In genomic region chr10:77710759-77711682, GRCh38 we compare ENCODE assay signal across 8 cellular contexts.
DNase-seq lines count a peak whose midpoint lies in the region; ATAC-seq and TF ChIP-seq lines count a peak whose summit lies in the region.

No MANE protein-coding gene starts in this region.

- no peaks in the 10 kb centered on the region for H3K9me3 Mint-ChIP-seq in endodermal cell

- no peaks in the 10 kb centered on the region for H3K36me3 ChIP-seq in endodermal cell (ENCODE audit: control insufficient read depth, insufficient read depth, low read length)

- peak; percentile 83 for TF ChIP-seq CTCF in AG10803 (conservative IDR thresholded peaks at IDR 0.05; ENCODE audit: low read length)
- TF ChIP-seq CTCF in endodermal cell (conservative IDR thresholded peaks at IDR 0.05): peak; percentile 96

- peak; percentile 92 for ATAC-seq in GM19023 (IDR thresholded peaks at IDR 0.05; ENCODE audit: unreplicated experiment)
- peak; percentile 86 for ATAC-seq in HG03139 (IDR thresholded peaks at IDR 0.05; ENCODE audit: unreplicated experiment)

- 25 to 58% methylated on average over 12 to 51 of the region's 51 CpGs for WGBS in endodermal cell (ENCODE audit: insufficient coverage in 1 of 2, insufficient read length in 1 of 2), 2 experiments

- H3K9ac ChIP-seq in endodermal cell (ENCODE audit: extremely low read depth, low read length, poor library complexity, severe bottlenecking): no peak overlapping the region

- H3K4me1 ChIP-seq in endodermal cell (ENCODE audit: control insufficient read depth, insufficient read depth, low read length): peaks cover 12% of the 10 kb centered on the region

- H3K4me3 Mint-ChIP-seq in endodermal cell: peak overlapping the region; percentile 42

- H3K27me3 Mint-ChIP-seq in endodermal cell (ENCODE audit: insufficient read depth): peaks cover 30% of the 10 kb centered on the region

- H3K4me1 Mint-ChIP-seq in endodermal cell: peaks cover 23% of the 10 kb centered on the region

- no peaks in the 10 kb centered on the region for H3K36me3 Mint-ChIP-seq in endodermal cell (ENCODE audit: low read depth)

- no peaks in the 10 kb centered on the region for H3K9me3 ChIP-seq in endodermal cell (ENCODE audit: control insufficient read depth, low read length)

- H3K4me3 ChIP-seq in AG10803 (ENCODE audit: low read length): peak overlapping the region; percentile 54
- peak overlapping the region; percentile 41 for H3K4me3 ChIP-seq in endodermal cell (ENCODE audit: low read length)

- peaks cover 10% of the 10 kb centered on the region for H3K27me3 ChIP-seq in endodermal cell (ENCODE audit: control insufficient read depth, insufficient read depth, low read length, poor library complexity, severe bottlenecking)

- no peak overlapping the region for H3K27ac Mint-ChIP-seq in endodermal cell

- H3K27ac ChIP-seq in endodermal cell (ENCODE audit: low read depth, low read length): no peak overlapping the region

- peak; percentile 42 for DNase-seq in AG10803 (ENCODE audit: low read depth)
- peak; percentile 13 to 79 for DNase-seq in NCI-H526 (lab: John Stamatoyannopoulos, UW)
- peak; percentile 92 for DNase-seq in activated CD8-positive, alpha-beta memory T cell treated with anti-CD3 and anti-CD28 coated beads for 24 hours
- DNase-seq in endodermal cell: peak; percentile 96
- peak; percentile 19 for DNase-seq in middle frontal gyrus (ENCODE audit: extremely low spot score, low spot score)
- DNase-seq in stimulated activated CD8-positive, alpha-beta memory T cell treated with anti-CD3 and anti-CD28 coated beads, Interleukin-15, amount 100 ng/mL, for 48 hours (ENCODE audit: low read depth in 2 of 2): peak; percentile 44 to 60

Comparison
In these comparisons a context has a peak if more than half of its experiments do, and no peak if none do; other contexts are left out.
1. DNase-seq: peak in every context shown above with its lines; median percentile 96 in endodermal cell; 92 in activated CD8-positive, alpha-beta memory T cell treated with anti-CD3 and anti-CD28 coated beads for 24 hours; 52 in stimulated activated CD8-positive, alpha-beta memory T cell treated with anti-CD3 and anti-CD28 coated beads, Interleukin-15, amount 100 ng/mL, for 48 hours; 46 in NCI-H526; 42 in AG10803; 19 in middle frontal gyrus.